19 cellular contexts compared by ENCODE assay signal in genomic region chr7:142185069-142185468, GRCh38.
"Had no signal": no experiment of that assay in that cellular context is flagged by ENCODE, and none has a peak within 500 bp of the region (broad histone marks: within the 10 kb centered on the region; RNA-seq: fewer than 3 reads in every experiment).

No MANE protein-coding gene starts in this region.

- DNase-seq: dermis blood vessel endothelial cell; dorsolateral prefrontal cortex; effector CD4-positive, alpha-beta T cell; effector memory CD4-positive, alpha-beta T cell; foreskin keratinocyte; heart left ventricle; hypothalamus; immature natural killer cell; islet precursor cell; kidney; kidney glomerular epithelial cell; left colon; left ventricle myocardium superior; lower lobe of right lung; mesenchymal stem cell; mucosa of descending colon; naive B cell had no signal

- ATAC-seq: foreskin keratinocyte, gastroesophageal sphincter, heart left ventricle, left colon, left lobe of liver, left ventricle myocardium superior, mucosa of descending colon had no signal
